2 cellular contexts compared by ENCODE assay signal in the genomic region with DNA sequence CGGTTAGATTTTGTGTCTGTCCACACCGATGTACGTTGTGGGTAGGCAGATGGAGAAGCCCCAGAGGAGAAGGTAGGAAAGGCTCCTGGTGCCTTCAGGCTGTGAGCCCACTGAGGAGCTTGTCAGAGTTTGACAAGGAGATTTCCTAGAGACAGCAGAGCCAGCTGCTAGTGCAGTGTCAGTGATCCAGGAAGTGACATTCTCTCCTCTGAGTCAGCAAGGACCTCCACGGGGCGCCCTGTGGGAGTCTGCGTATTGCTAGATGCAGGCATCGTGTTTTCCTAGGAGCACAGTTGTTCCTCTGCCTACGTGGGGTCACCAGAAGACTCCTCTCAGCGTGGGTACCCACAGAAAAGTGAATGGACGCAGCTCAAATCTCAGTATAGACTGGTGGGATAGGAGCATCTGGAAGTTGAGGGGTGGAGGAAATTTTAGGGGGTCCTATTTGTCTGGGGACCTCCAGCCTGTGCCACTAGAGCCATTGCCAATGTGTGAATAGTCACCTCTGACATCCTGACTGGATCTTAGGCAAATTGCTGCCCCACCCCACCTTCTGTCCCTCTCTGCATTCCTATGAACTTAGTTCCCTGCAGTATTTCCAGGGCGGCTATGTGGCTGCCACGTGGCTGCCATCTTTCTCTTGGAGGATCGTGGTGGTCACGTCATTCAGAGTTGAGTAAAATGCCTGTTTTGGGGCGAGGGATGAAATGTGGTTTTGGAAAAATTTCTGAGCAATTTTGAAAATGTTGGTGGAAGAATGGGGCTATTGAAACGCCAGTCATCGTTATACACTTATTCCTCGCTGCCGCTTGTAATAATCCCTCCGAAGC.
TF ChIP-seq lines count a peak whose summit lies in the region.

No MANE protein-coding gene starts in this region.

TF ChIP-seq in HEK293, 187 proteins besides CTCF, POLR2A, EP300 and RAD21 (continued from another document):
- TF ChIP-seq, protein P1, sequence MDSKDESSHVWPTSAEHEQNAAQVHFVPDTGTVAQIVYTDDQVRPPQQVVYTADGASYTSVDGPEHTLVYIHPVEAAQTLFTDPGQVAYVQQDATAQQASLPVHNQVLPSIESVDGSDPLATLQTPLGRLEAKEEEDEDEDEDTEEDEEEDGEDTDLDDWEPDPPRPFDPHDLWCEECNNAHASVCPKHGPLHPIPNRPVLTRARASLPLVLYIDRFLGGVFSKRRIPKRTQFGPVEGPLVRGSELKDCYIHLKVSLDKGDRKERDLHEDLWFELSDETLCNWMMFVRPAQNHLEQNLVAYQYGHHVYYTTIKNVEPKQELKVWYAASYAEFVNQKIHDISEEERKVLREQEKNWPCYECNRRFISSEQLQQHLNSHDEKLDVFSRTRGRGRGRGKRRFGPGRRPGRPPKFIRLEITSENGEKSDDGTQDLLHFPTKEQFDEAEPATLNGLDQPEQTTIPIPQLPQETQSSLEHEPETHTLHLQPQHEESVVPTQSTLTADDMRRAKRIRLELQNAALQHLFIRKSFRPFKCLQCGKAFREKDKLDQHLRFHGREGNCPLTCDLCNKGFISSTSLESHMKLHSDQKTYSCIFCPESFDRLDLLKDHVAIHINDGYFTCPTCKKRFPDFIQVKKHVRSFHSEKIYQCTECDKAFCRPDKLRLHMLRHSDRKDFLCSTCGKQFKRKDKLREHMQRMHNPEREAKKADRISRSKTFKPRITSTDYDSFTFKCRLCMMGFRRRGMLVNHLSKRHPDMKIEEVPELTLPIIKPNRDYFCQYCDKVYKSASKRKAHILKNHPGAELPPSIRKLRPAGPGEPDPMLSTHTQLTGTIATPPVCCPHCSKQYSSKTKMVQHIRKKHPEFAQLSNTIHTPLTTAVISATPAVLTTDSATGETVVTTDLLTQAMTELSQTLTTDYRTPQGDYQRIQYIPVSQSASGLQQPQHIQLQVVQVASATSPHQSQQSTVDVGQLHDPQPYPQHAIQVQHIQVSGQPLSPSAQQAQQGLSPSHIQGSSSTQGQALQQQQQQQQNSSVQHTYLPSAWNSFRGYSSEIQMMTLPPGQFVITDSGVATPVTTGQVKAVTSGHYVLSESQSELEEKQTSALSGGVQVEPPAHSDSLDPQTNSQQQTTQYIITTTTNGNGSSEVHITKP (tag by site-specific recombination; IDR thresholded peaks at IDR 0.05), result no peak
- TF ChIP-seq KLF9 (tag by site-specific recombination; IDR thresholded peaks at IDR 0.05; ENCODE audit: low read depth), result no peak
- no peak for TF ChIP-seq ZNF24 (tag by site-specific recombination; IDR thresholded peaks at IDR 0.05)
TF ChIP-seq in HEK293: peak in this region for 4.

TF ChIP-seq in SK-N-SH, 30 proteins besides CTCF, POLR2A, EP300 and RAD21 (continued from another document):
- TF ChIP-seq, protein P2, sequence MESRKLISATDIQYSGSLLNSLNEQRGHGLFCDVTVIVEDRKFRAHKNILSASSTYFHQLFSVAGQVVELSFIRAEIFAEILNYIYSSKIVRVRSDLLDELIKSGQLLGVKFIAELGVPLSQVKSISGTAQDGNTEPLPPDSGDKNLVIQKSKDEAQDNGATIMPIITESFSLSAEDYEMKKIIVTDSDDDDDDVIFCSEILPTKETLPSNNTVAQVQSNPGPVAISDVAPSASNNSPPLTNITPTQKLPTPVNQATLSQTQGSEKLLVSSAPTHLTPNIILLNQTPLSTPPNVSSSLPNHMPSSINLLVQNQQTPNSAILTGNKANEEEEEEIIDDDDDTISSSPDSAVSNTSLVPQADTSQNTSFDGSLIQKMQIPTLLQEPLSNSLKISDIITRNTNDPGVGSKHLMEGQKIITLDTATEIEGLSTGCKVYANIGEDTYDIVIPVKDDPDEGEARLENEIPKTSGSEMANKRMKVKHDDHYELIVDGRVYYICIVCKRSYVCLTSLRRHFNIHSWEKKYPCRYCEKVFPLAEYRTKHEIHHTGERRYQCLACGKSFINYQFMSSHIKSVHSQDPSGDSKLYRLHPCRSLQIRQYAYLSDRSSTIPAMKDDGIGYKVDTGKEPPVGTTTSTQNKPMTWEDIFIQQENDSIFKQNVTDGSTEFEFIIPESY (IDR thresholded peaks at IDR 0.05; ENCODE audit: borderline replicate concordance, low read depth), result no peak
- no peak for TF ChIP-seq TCF12 (IDR thresholded peaks at IDR 0.05)
- TF ChIP-seq GABPA (IDR thresholded peaks at IDR 0.05; ENCODE audit: low read depth), result no peak
- no peak for TF ChIP-seq SMC3 (IDR thresholded peaks at IDR 0.05; ENCODE audit: low read depth, low read length)
- TF ChIP-seq MXI1 (IDR thresholded peaks at IDR 0.05; ENCODE audit: low read depth, low read length), result no peak
- no peak for TF ChIP-seq TEAD4 (IDR thresholded peaks at IDR 0.05; ENCODE audit: borderline replicate concordance, insufficient read depth)
- no peak for TF ChIP-seq ELF1 (IDR thresholded peaks at IDR 0.05)
- TF ChIP-seq EZH2phosphoT487 (IDR thresholded peaks at IDR 0.05; ENCODE audit: borderline replicate concordance, low read depth), result no peak
- TF ChIP-seq SIN3A (IDR thresholded peaks at IDR 0.05; ENCODE audit: borderline replicate concordance, low read depth, low read length), result no peak
- TF ChIP-seq GATA2 (CRISPR knock-in tag; IDR thresholded peaks at IDR 0.05), result no peak
TF ChIP-seq in SK-N-SH: peak in this region for 0.
